ENCODE assay signal across 16 cellular contexts in genomic region chr19:82864-83263, GRCh38. TPM values are rescaled to one million over a fixed set of nuclear protein-coding genes. Genes with fewer than 3 reads are reported as not detected.
"Had no signal": no experiment of that assay in that cellular context is flagged by ENCODE, and none has a peak within 500 bp of the region (broad histone marks: within the 10 kb centered on the region; RNA-seq: fewer than 3 reads in every experiment).

No MANE protein-coding gene starts in this region.

RNA-seq across cellular contexts. Expression of gene OR4F17, which starts 24.0 kb away (rescaled TPM):
- total RNA-seq: stomach, subcutaneous adipose tissue, suprapubic skin, temporal lobe, testis, thoracic aorta, thyroid gland, tibial nerve, transverse colon, upper lobe of left lung, upper lobe of right lung, ureter, urinary bladder, uterus, vagina had no signal
- polyA plus RNA-seq: stomach, thymus, urinary bladder had no signal
